Comparison of ENCODE assay signal across 25 cellular contexts in genomic region chr18:75779910-75780309, GRCh38.
"Had no signal": no experiment of that assay in that cellular context is flagged by ENCODE, and none has a peak within 500 bp of the region (broad histone marks: within the 10 kb centered on the region; RNA-seq: fewer than 3 reads in every experiment).

No MANE protein-coding gene starts in this region.

- H3K9me3 ChIP-seq: esophagus squamous epithelium, gastrocnemius medialis, heart right ventricle, left lung, lower lobe of right lung, mucosa of descending colon had no signal

- H3K4me3 ChIP-seq: coronary artery, esophagus squamous epithelium, gastrocnemius medialis, heart right ventricle, left lung, lower lobe of right lung, mucosa of descending colon had no signal

- H3K27me3 ChIP-seq: gastrocnemius medialis had no signal

- H3K36me3 ChIP-seq: esophagus squamous epithelium, gastrocnemius medialis, heart right ventricle, left lung, lower lobe of right lung had no signal

- DNase-seq: effector CD8-positive, alpha-beta T cell; effector memory CD8-positive, alpha-beta T cell; endodermal cell; erythroblast; esophagus squamous epithelium; foreskin fibroblast; foreskin melanocyte; gastrocnemius medialis; glutamatergic neuron; head of caudate nucleus; heart right ventricle; hippocampal formation; left cardiac atrium; left lung; left ventricle myocardium superior; lower lobe of right lung; mesenchymal stem cell; mucosa of descending colon; naive B cell had no signal

- H3K27ac ChIP-seq: coronary artery, epithelial cell of prostate, esophagus squamous epithelium, gastrocnemius medialis, heart right ventricle, left lung, lower lobe of right lung had no signal

- FAIRE-seq: colon, endometrium, islet of Langerhans, keratinocyte had no signal
